ENCODE assay signal across 10 cellular contexts in genomic region chr19:42206871-42207755, GRCh38. TPM values are rescaled to one million over a fixed set of nuclear protein-coding genes. Genes with fewer than 3 reads are reported as not detected.
DNase-seq lines count a peak whose midpoint lies in the region; ATAC-seq, FAIRE-seq and TF ChIP-seq lines count a peak whose summit lies in the region.
"Had no signal": no experiment of that assay in that cellular context is flagged by ENCODE, and none has a peak within 500 bp of the region (broad histone marks: within the 10 kb centered on the region; RNA-seq: fewer than 3 reads in every experiment).

No MANE protein-coding gene starts in this region.

- no peak overlapping the region for H3K4me3 Mint-ChIP-seq in activated T-helper 1 cell treated with anti-CD3 and anti-CD28 coated beads, Interleukin-12 subunit alpha, Interleukin-12 subunit beta, Interleukin-2, Interleukin-4 antibody, amounts not matched to agents 30 ng/mL and 10 ng/mL and 1 ng/mL, durations not matched to agents 14 hours and 24 hours and 36 hours

- H3K4me3 ChIP-seq in A549 (no peak overlapping the region), H7 (ENCODE audit: insufficient read depth, low read depth, low read length) (no peak overlapping the region), keratinocyte (ENCODE audit: control insufficient read depth in 2 of 3, extremely low read depth in 1 of 3, insufficient read depth in 2 of 3, low read depth in 1 of 3, low read length in 3 of 3) (peak overlapping the region in 2 of 3 experiments; percentile 10 to 56)
- H3K4me3 ChIP-seq: right lobe of liver had no signal

- H4K20me1 ChIP-seq in keratinocyte (ENCODE audit: control insufficient read depth, extremely low read depth, insufficient read depth, low read length) = no peaks in the 10 kb centered on the region

- H3K27ac ChIP-seq in A549 = peak overlapping the region; percentile 23 to 68; a peak in 5 of 6 replicates
- peak overlapping the region; percentile 91 for H3K27ac ChIP-seq in keratinocyte (ENCODE audit: control insufficient read depth, insufficient read depth, low read length)
- H3K27ac ChIP-seq: right lobe of liver had no signal

- peaks cover 61% of the 10 kb centered on the region for H3K36me3 Mint-ChIP-seq in activated T-helper 1 cell treated with anti-CD3 and anti-CD28 coated beads, Interleukin-12 subunit alpha, Interleukin-12 subunit beta, Interleukin-2, Interleukin-4 antibody, amounts not matched to agents 30 ng/mL and 10 ng/mL and 1 ng/mL, durations not matched to agents 14 hours and 24 hours and 36 hours (ENCODE audit: low read depth)

- intact Hi-C loops in activated T-helper 1 cell treated with anti-CD3 and anti-CD28 coated beads, Interleukin-12 subunit alpha, Interleukin-12 subunit beta, Interleukin-2, Interleukin-4 antibody, amounts not matched to agents 30 ng/mL and 10 ng/mL and 1 ng/mL, durations not matched to agents 14 hours and 24 hours and 36 hours (cut with micrococcal nuclease) = no loop called here

- H3K4me2 ChIP-seq in A549 (peak overlapping the region; percentile 33), keratinocyte (ENCODE audit: control insufficient read depth, extremely low read depth, insufficient read depth, low read depth, low read length) (peak overlapping the region; percentile 85)

- POLR2A ChIA-PET in A549 (lab: Yijun Ruan, JAX) = no interaction called here

- H3K9me3 ChIP-seq in A549 (no peaks in the 10 kb centered on the region), keratinocyte (ENCODE audit: control insufficient read depth, low read depth, low read length) (no peaks in the 10 kb centered on the region)
- H3K9me3 ChIP-seq: right lobe of liver had no signal

- H3K27me3 ChIP-seq in H7 (ENCODE audit: control insufficient read depth, insufficient read depth, low read length) (no peaks in the 10 kb centered on the region), keratinocyte (ENCODE audit: control insufficient read depth, extremely low read depth, insufficient read depth, low read length) (no peaks in the 10 kb centered on the region)
- H3K27me3 ChIP-seq: right lobe of liver had no signal

- peaks cover 11% of the 10 kb centered on the region for H3K9me1 ChIP-seq in keratinocyte (ENCODE audit: control insufficient read depth, extremely low read depth, insufficient read depth, low read length)

- peak overlapping the region; percentile 19 for H2AFZ ChIP-seq in keratinocyte (ENCODE audit: control insufficient read depth, low read length)

- TF ChIP-seq RAD21 in A549 (conservative IDR thresholded peaks at IDR 0.05 in 1 of 2, IDR thresholded peaks at IDR 0.05 in 1 of 2) = no peak

- TF ChIP-seq POLR2A in A549 (IDR thresholded peaks at IDR 0.05; ENCODE audit: low read length) = no peak

- no peaks in the 10 kb centered on the region for H3K27me3 Mint-ChIP-seq in activated T-helper 1 cell treated with anti-CD3 and anti-CD28 coated beads, Interleukin-12 subunit alpha, Interleukin-12 subunit beta, Interleukin-2, Interleukin-4 antibody, amounts not matched to agents 30 ng/mL and 10 ng/mL and 1 ng/mL, durations not matched to agents 14 hours and 24 hours and 36 hours (ENCODE audit: insufficient read depth)

- dilution Hi-C loops in keratinocyte (cut with MboI; ENCODE audit: extremely low pct_ligation_motif_present, low sequenced_read_pairs) = no loop called here

- no peaks in the 10 kb centered on the region for H3K9me3 Mint-ChIP-seq in activated T-helper 1 cell treated with anti-CD3 and anti-CD28 coated beads, Interleukin-12 subunit alpha, Interleukin-12 subunit beta, Interleukin-2, Interleukin-4 antibody, amounts not matched to agents 30 ng/mL and 10 ng/mL and 1 ng/mL, durations not matched to agents 14 hours and 24 hours and 36 hours

- peaks cover 35% of the 10 kb centered on the region for H3K36me3 ChIP-seq in H7 (replicated peaks; ENCODE audit: control insufficient read depth, insufficient read depth, low read length)
- peaks cover 24 to 44% of the 10 kb centered on the region in 2 experiments for H3K36me3 ChIP-seq in keratinocyte (ENCODE audit: control insufficient read depth in 2 of 2, extremely low read depth in 1 of 2, insufficient read depth in 2 of 2, low read length in 2 of 2)

- TF ChIP-seq CTCF in A549 (IDR thresholded peaks at IDR 0.05) = no peak
- no peak for TF ChIP-seq CTCF in keratinocyte (optimal IDR thresholded peaks at IDR 0.05 in 1 of 3, IDR thresholded peaks at IDR 0.05 in 1 of 3, conservative IDR thresholded peaks at IDR 0.05 in 1 of 3; ENCODE audit: extremely low read depth in 1 of 3, insufficient read depth in 2 of 3, low read length in 3 of 3)
- TF ChIP-seq CTCF in omental fat pad (IDR thresholded peaks at IDR 0.05) = no peak

- TF ChIP-seq EP300 in A549 (IDR thresholded peaks at IDR 0.05) = no peak

- peak overlapping the region; percentile 70 for H3K27ac Mint-ChIP-seq in activated T-helper 1 cell treated with anti-CD3 and anti-CD28 coated beads, Interleukin-12 subunit alpha, Interleukin-12 subunit beta, Interleukin-2, Interleukin-4 antibody, amounts not matched to agents 30 ng/mL and 10 ng/mL and 1 ng/mL, durations not matched to agents 14 hours and 24 hours and 36 hours

- H3K4me1 ChIP-seq in A549 (peaks cover 23% of the 10 kb centered on the region), keratinocyte (ENCODE audit: control insufficient read depth, extremely low read depth, insufficient read depth, low read length) (peaks cover 31% of the 10 kb centered on the region)
- H3K4me1 ChIP-seq: right lobe of liver had no signal

- peak overlapping the region; percentile 63 for H3K9ac ChIP-seq in keratinocyte (ENCODE audit: control insufficient read depth, extremely low read depth, insufficient read depth, low read length)

- 85% methylated on average over 14 of the region's 14 CpGs for WGBS in A549 (ENCODE audit: missing lambda C conversion rate)

- H3K79me2 ChIP-seq in keratinocyte (ENCODE audit: control insufficient read depth, insufficient read depth, low read length) = peaks cover 42% of the 10 kb centered on the region

- H3K4me1 Mint-ChIP-seq in activated T-helper 1 cell treated with anti-CD3 and anti-CD28 coated beads, Interleukin-12 subunit alpha, Interleukin-12 subunit beta, Interleukin-2, Interleukin-4 antibody, amounts not matched to agents 30 ng/mL and 10 ng/mL and 1 ng/mL, durations not matched to agents 14 hours and 24 hours and 36 hours (ENCODE audit: low read depth) = peaks cover 52% of the 10 kb centered on the region

- FAIRE-seq in A549 (lab: Jason Lieb, UNC) (no peak), keratinocyte (lab: Jason Lieb, UNC) (peak; percentile 96)

- ATAC-seq in A549 = peak; percentile 25 to 51; a peak in 4 of 6 replicates
- no peak for ATAC-seq in HG03097 (IDR thresholded peaks at IDR 0.05; ENCODE audit: low FRiP score, unreplicated experiment)
- no peak for ATAC-seq in GM18517 (IDR thresholded peaks at IDR 0.05; ENCODE audit: unreplicated experiment)
- no peak for ATAC-seq in omental fat pad (ENCODE audit: low FRiP score)

- CTCF ChIA-PET in A549 (lab: Yijun Ruan, JAX) = interaction anchor here (0.9 to 13.0 kb wide), 15 partner anchors 9 to 99 kb away, joined by 3 to 136 read pairs (median 4); partner anchors contain the start of genes POU2F2 and ZNF526

- peak in 1 of 2 experiments; percentile 73 for DNase-seq in A549 (ENCODE audit: low read depth in 1 of 2, low spot score in 1 of 2)
- DNase-seq in H7 = peak; percentile 34
- no peak for DNase-seq in activated T-helper 1 cell treated with anti-CD3 and anti-CD28 coated beads, Interleukin-12 subunit alpha, Interleukin-12 subunit beta, Interleukin-2, Interleukin-4 antibody, amounts not matched to agents 30 ng/mL and 10 ng/mL and 1 ng/mL, durations not matched to agents 14 hours and 24 hours and 36 hours (ENCODE audit: low spot score)
- DNase-seq in keratinocyte (ENCODE audit: low read depth, low spot score) = peak; percentile 79
- DNase-seq in OCI-M2 (lab: John Stamatoyannopoulos, UW; ENCODE audit: unreplicated experiment) = no peak
- no peak for DNase-seq in omental fat pad (ENCODE audit: low spot score)
- DNase-seq: NCI-H2107, right lobe of liver had no signal

RNA-seq across cellular contexts. Expression of gene DEDD2, which starts 10.4 kb away (rescaled TPM):
- polyA plus RNA-seq in A549 (2011; rRNA removed) = 30.8 and 37.9 TPM in 2 replicates
- 72.8 and 91.8 TPM in 2 replicates for polyA plus RNA-seq in A549 (2012; cell fraction: cytosol; rRNA removed)
- polyA plus RNA-seq in A549 (2012; cell fraction: nucleus; rRNA removed) = 65.3 and 65.8 TPM in 2 replicates
- polyA plus RNA-seq in A549 (2017; fragmentation: RNase III; extraction: RNeasy Plus Mini Kit Qiagen cat#74134 plus additional on column Dnase treatment) = 39.7 to 54.1 TPM (median 43.2 TPM) in 3 replicates
- polyA minus RNA-seq in A549 (2011; rRNA and poly(A)+ RNA removed) = 29.4 and 37.6 TPM in 2 replicates
- 58.0 and 63.6 TPM in 2 replicates for total RNA-seq in H7 (2014; rRNA removed; shearing (Covaris generic))
- total RNA-seq in activated T-helper 1 cell treated with anti-CD3 and anti-CD28 coated beads, Interleukin-12 subunit alpha, Interleukin-12 subunit beta, Interleukin-2, Interleukin-4 antibody, amounts not matched to agents 30 ng/mL and 10 ng/mL and 1 ng/mL, durations not matched to agents 14 hours and 24 hours and 36 hours = 36.9 and 37.9 TPM in 2 replicates
- polyA plus RNA-seq in keratinocyte = 17.1 to 29.8 TPM (median 20.8 TPM) in 3 replicates
- polyA plus RNA-seq in keratinocyte (2011; ENCODE audit: low read depth) = 6.6 TPM
- polyA plus RNA-seq in keratinocyte (2011; cell fraction: cytosol; rRNA removed) = 14.3 and 23.0 TPM in 2 replicates
- 15.9 and 20.4 TPM in 2 replicates for polyA plus RNA-seq in keratinocyte (2011; cell fraction: nucleus; rRNA removed)
- polyA plus RNA-seq in keratinocyte (2012; ENCODE audit: low replicate concordance) = 17.4 and 40.6 TPM in 2 replicates
- polyA minus RNA-seq in keratinocyte = 11.1 to 19.3 TPM (median 18.1 TPM) in 3 replicates
- 15.7 TPM for polyA minus RNA-seq in keratinocyte (2011; cell fraction: cytosol; rRNA and poly(A)+ RNA removed)
- polyA minus RNA-seq in keratinocyte (2011; cell fraction: nucleus; rRNA and poly(A)+ RNA removed) = 6.4 and 8.7 TPM in 2 replicates
- total RNA-seq in omental fat pad = 10 to 100 TPM; 22.0 to 59.3 (median 29.9) TPM

RNA-seq across cellular contexts. Expression of gene ZNF526, which starts 13.0 kb away (rescaled TPM):
- polyA plus RNA-seq in A549 (2011; rRNA removed) (7.1 and 8.7 TPM in 2 replicates), A549 (2017; fragmentation: RNase III; extraction: RNeasy Plus Mini Kit Qiagen cat#74134 plus additional on column Dnase treatment) (12.2 to 12.9 TPM (median 12.6 TPM) in 3 replicates), keratinocyte (5.0 to 9.3 TPM (median 5.4 TPM) in 3 replicates)
- polyA plus RNA-seq in A549 (2012; cell fraction: cytosol; rRNA removed) = 5.9 and 8.4 TPM in 2 replicates
- 9.9 and 14.4 TPM in 2 replicates for polyA plus RNA-seq in A549 (2012; cell fraction: nucleus; rRNA removed)
- 22.7 and 24.7 TPM in 2 replicates for polyA minus RNA-seq in A549 (2011; rRNA and poly(A)+ RNA removed)
- total RNA-seq in H7 (2014; rRNA removed; shearing (Covaris generic)) = 14.6 and 16.1 TPM in 2 replicates
- 18.4 and 18.5 TPM in 2 replicates for total RNA-seq in activated T-helper 1 cell treated with anti-CD3 and anti-CD28 coated beads, Interleukin-12 subunit alpha, Interleukin-12 subunit beta, Interleukin-2, Interleukin-4 antibody, amounts not matched to agents 30 ng/mL and 10 ng/mL and 1 ng/mL, durations not matched to agents 14 hours and 24 hours and 36 hours
- 2.6 TPM for polyA plus RNA-seq in keratinocyte (2011; ENCODE audit: low read depth)
- 3.5 and 5.4 TPM in 2 replicates for polyA plus RNA-seq in keratinocyte (2011; cell fraction: cytosol; rRNA removed)
- polyA plus RNA-seq in keratinocyte (2011; cell fraction: nucleus; rRNA removed) = 8.5 and 9.5 TPM in 2 replicates
- 3.0 and 10.6 TPM in 2 replicates for polyA plus RNA-seq in keratinocyte (2012; ENCODE audit: low replicate concordance)
- 12.2 to 20.7 TPM (median 12.3 TPM) in 3 replicates for polyA minus RNA-seq in keratinocyte
- 15.5 TPM for polyA minus RNA-seq in keratinocyte (2011; cell fraction: cytosol; rRNA and poly(A)+ RNA removed)
- 9.7 and 14.7 TPM in 2 replicates for polyA minus RNA-seq in keratinocyte (2011; cell fraction: nucleus; rRNA and poly(A)+ RNA removed)
- total RNA-seq in omental fat pad = 1 to 10 TPM; 3.2 to 7.6 (median 5.7) TPM

RNA-seq across cellular contexts. Expression of gene GSK3A, which starts 35.3 kb away (rescaled TPM):
- 55.2 and 79.7 TPM in 2 replicates for polyA plus RNA-seq in A549 (2011; rRNA removed)
- 82.6 and 118 TPM in 2 replicates for polyA plus RNA-seq in A549 (2012; cell fraction: cytosol; rRNA removed)
- polyA plus RNA-seq in A549 (2012; cell fraction: nucleus; rRNA removed) = 80.7 and 99.8 TPM in 2 replicates
- polyA plus RNA-seq in A549 (2017; fragmentation: RNase III; extraction: RNeasy Plus Mini Kit Qiagen cat#74134 plus additional on column Dnase treatment) = 81.0 to 85.1 TPM (median 84.0 TPM) in 3 replicates
- 69.2 and 87.0 TPM in 2 replicates for polyA minus RNA-seq in A549 (2011; rRNA and poly(A)+ RNA removed)
- total RNA-seq in H7 (2014; rRNA removed; shearing (Covaris generic)) = 29.1 and 40.4 TPM in 2 replicates
- total RNA-seq in activated T-helper 1 cell treated with anti-CD3 and anti-CD28 coated beads, Interleukin-12 subunit alpha, Interleukin-12 subunit beta, Interleukin-2, Interleukin-4 antibody, amounts not matched to agents 30 ng/mL and 10 ng/mL and 1 ng/mL, durations not matched to agents 14 hours and 24 hours and 36 hours = 56.6 and 57.2 TPM in 2 replicates
- 36.9 to 53.3 TPM (median 42.5 TPM) in 3 replicates for polyA plus RNA-seq in keratinocyte
- polyA plus RNA-seq in keratinocyte (2011; ENCODE audit: low read depth) = 14.4 TPM
- 38.4 and 45.5 TPM in 2 replicates for polyA plus RNA-seq in keratinocyte (2011; cell fraction: cytosol; rRNA removed)
- polyA plus RNA-seq in keratinocyte (2011; cell fraction: nucleus; rRNA removed) = 34.4 and 41.0 TPM in 2 replicates
- 50.6 and 56.3 TPM in 2 replicates for polyA plus RNA-seq in keratinocyte (2012; ENCODE audit: low replicate concordance)
- 30.4 to 77.1 TPM (median 45.8 TPM) in 3 replicates for polyA minus RNA-seq in keratinocyte
- polyA minus RNA-seq in keratinocyte (2011; cell fraction: cytosol; rRNA and poly(A)+ RNA removed) = 43.5 TPM
- 10.2 and 11.4 TPM in 2 replicates for polyA minus RNA-seq in keratinocyte (2011; cell fraction: nucleus; rRNA and poly(A)+ RNA removed)
- total RNA-seq in omental fat pad = 10 to 100 TPM; 16.9 to 32.3 (median 20.0) TPM

RNA-seq across cellular contexts. Expression of gene ERF, which starts 47.8 kb away (rescaled TPM):
- polyA plus RNA-seq in A549 (2011; rRNA removed) (71.9 and 103 TPM in 2 replicates), A549 (2017; fragmentation: RNase III; extraction: RNeasy Plus Mini Kit Qiagen cat#74134 plus additional on column Dnase treatment) (107 to 123 TPM (median 120 TPM) in 3 replicates), keratinocyte (75.4 to 87.4 TPM (median 83.5 TPM) in 3 replicates)
- polyA plus RNA-seq in A549 (2012; cell fraction: cytosol; rRNA removed) = 115 and 150 TPM in 2 replicates
- polyA plus RNA-seq in A549 (2012; cell fraction: nucleus; rRNA removed) = 307 and 352 TPM in 2 replicates
- 113 and 120 TPM in 2 replicates for polyA minus RNA-seq in A549 (2011; rRNA and poly(A)+ RNA removed)
- 73.0 and 106 TPM in 2 replicates for total RNA-seq in H7 (2014; rRNA removed; shearing (Covaris generic))
- total RNA-seq in activated T-helper 1 cell treated with anti-CD3 and anti-CD28 coated beads, Interleukin-12 subunit alpha, Interleukin-12 subunit beta, Interleukin-2, Interleukin-4 antibody, amounts not matched to agents 30 ng/mL and 10 ng/mL and 1 ng/mL, durations not matched to agents 14 hours and 24 hours and 36 hours = 71.9 and 78.4 TPM in 2 replicates
- 10.1 TPM for polyA plus RNA-seq in keratinocyte (2011; ENCODE audit: low read depth)
- 37.7 and 64.6 TPM in 2 replicates for polyA plus RNA-seq in keratinocyte (2011; cell fraction: cytosol; rRNA removed)
- polyA plus RNA-seq in keratinocyte (2011; cell fraction: nucleus; rRNA removed) = 94.1 and 101 TPM in 2 replicates
- 34.6 and 75.9 TPM in 2 replicates for polyA plus RNA-seq in keratinocyte (2012; ENCODE audit: low replicate concordance)
- polyA minus RNA-seq in keratinocyte = 67.4 to 70.6 TPM (median 69.2 TPM) in 3 replicates
- 140 TPM for polyA minus RNA-seq in keratinocyte (2011; cell fraction: cytosol; rRNA and poly(A)+ RNA removed)
- polyA minus RNA-seq in keratinocyte (2011; cell fraction: nucleus; rRNA and poly(A)+ RNA removed) = 44.9 and 57.9 TPM in 2 replicates
- 10 to 100 TPM; 21.2 to 52.8 (median 34.8) TPM for total RNA-seq in omental fat pad

Comparison
In these comparisons a context has a peak if more than half of its experiments do, and no peak if none do; other contexts are left out.
1. ATAC-seq: peak in A549 (2 of 2); none in HG03097 (single experiment), GM18517 (single experiment) and omental fat pad (single experiment).
2. DNase-seq: peak in H7 (single experiment) and keratinocyte (single experiment); none in activated T-helper 1 cell treated with anti-CD3 and anti-CD28 coated beads, Interleukin-12 subunit alpha, Interleukin-12 subunit beta, Interleukin-2, Interleukin-4 antibody, amounts not matched to agents 30 ng/mL and 10 ng/mL and 1 ng/mL, durations not matched to agents 14 hours and 24 hours and 36 hours (single experiment), OCI-M2 (single experiment) and omental fat pad (single experiment).
3. H3K4me3 ChIP-seq: peak in keratinocyte (2 of 3); none in A549 (single experiment) and H7 (single experiment).